Comparison of ENCODE assay signal across 16 cellular contexts in genomic region chr12:46414591-46415268, GRCh38.
"Had no signal": no experiment of that assay in that cellular context is flagged by ENCODE, and none has a peak within 500 bp of the region (broad histone marks: within the 10 kb centered on the region; RNA-seq: fewer than 3 reads in every experiment).

No MANE protein-coding gene starts in this region.

- H3K9me3 ChIP-seq: tibial nerve, vagina had no signal

- H2AFZ ChIP-seq: neural progenitor cell had no signal

- H3K4me3 ChIP-seq: cardiac muscle cell, neural progenitor cell, tibial nerve, vagina had no signal

- H3K27ac ChIP-seq: cardiac muscle cell, neural progenitor cell, vagina had no signal

- H3K36me3 ChIP-seq: cardiac muscle cell, neural progenitor cell, tibial nerve, vagina had no signal

- H3K4me2 ChIP-seq: neural progenitor cell had no signal

- ATAC-seq: activated CD4-positive, alpha-beta T cell treated with anti-CD3 and anti-CD28 coated beads for 36 hours; stimulated activated memory B cell treated with anti-CD40 and anti-IgM and Interleukin-4, amounts not matched to agents 10 μg/mL and 1 μg/mL and 100 μg/mL, for 72 hours had no signal

- H3K27me3 ChIP-seq: cardiac muscle cell, neural progenitor cell, tibial nerve, vagina had no signal

- H3K4me1 ChIP-seq: neural progenitor cell had no signal

- FAIRE-seq: astrocyte, colon, endometrium had no signal

- DNase-seq: activated CD4-positive, alpha-beta memory T cell treated with anti-CD3 and anti-CD28 coated beads, Interleukin-2, amount 10 ng/mL, durations not matched to agents 7 days and 5 days; activated CD4-positive, alpha-beta T cell treated with anti-CD3 and anti-CD28 coated beads for 36 hours; activated effector memory CD4-positive, alpha-beta T cell treated with Interleukin-2 at 50 U/mL for 16 hours; activated naive CD4-positive, alpha-beta T cell treated with anti-CD3 and anti-CD28 coated beads, Interleukin-2, amount 50 U/mL, for 16 hours; activated T-cell treated with anti-CD3 and anti-CD28 coated beads, Interleukin-2, amount 50 U/mL, for 24 hours; foreskin melanocyte; kidney glomerular epithelial cell; stimulated activated CD4-positive, alpha-beta T cell treated with anti-CD3 and anti-CD28 coated beads, Interleukin-2, amount 100 ng/mL, for 48 hours had no signal
